Comparison of ENCODE assay signal across 8 cellular contexts in genomic region chr16:70851299-70851698, GRCh38. TPM values are rescaled to one million over a fixed set of nuclear protein-coding genes. Genes with fewer than 3 reads are reported as not detected.
DNase-seq lines count a peak whose midpoint lies in the region; ATAC-seq, FAIRE-seq and TF ChIP-seq lines count a peak whose summit lies in the region.
"Not testable (repeated sequence)": the region's sequence is repeated elsewhere in the genome, so short reads cannot be mapped to it uniquely, and the experiment has no call there.

No MANE protein-coding gene starts in this region.

- not testable (repeated sequence) for H2AFZ ChIP-seq in GM23248; PC-3 (ENCODE audit: low read length); K562 (ENCODE audit: low read depth, low read length)

- not testable (repeated sequence) for H3K27me3 ChIP-seq in GM23248 (replicated peaks; ENCODE audit: insufficient read depth); PC-3 (ENCODE audit: low read length); K562 (ENCODE audit: control insufficient read depth in 2 of 2, insufficient read depth in 2 of 2, low read length in 2 of 2)

- ATAC-seq in PC-3: peak; percentile 61
- not testable (repeated sequence) for ATAC-seq in K562

- not testable (repeated sequence) for H3K4me1 ChIP-seq in GM23248 (ENCODE audit: insufficient read depth); PC-3 (ENCODE audit: insufficient read depth, low read length); K562 (replicated peaks in 1 of 2; ENCODE audit: control insufficient read depth in 2 of 2, insufficient read depth in 2 of 2, low read length in 2 of 2)

- H4K20me1 ChIP-seq in GM23248 (ENCODE audit: insufficient read depth); PC-3 (ENCODE audit: low read length); K562 (replicated peaks; ENCODE audit: control insufficient read depth, insufficient read depth, low read length): not testable (repeated sequence)

- TF ChIP-seq POLR2A in K562 (conservative IDR thresholded peaks at IDR 0.05): not testable (repeated sequence)

- H3K9ac ChIP-seq in GM23248; PC-3 (ENCODE audit: low read length); K562 (ENCODE audit: insufficient read depth in 1 of 2, low read depth in 2 of 2, low read length in 2 of 2): not testable (repeated sequence)

- not testable (repeated sequence) for H3K79me2 ChIP-seq in GM23248 (ENCODE audit: insufficient read depth); PC-3 (ENCODE audit: low read length); K562 (ENCODE audit: control insufficient read depth, insufficient read depth, low read length)

- TF ChIP-seq RAD21 in K562 (CRISPR knock-in tag; conservative IDR thresholded peaks at IDR 0.05 in 1 of 2, IDR thresholded peaks at IDR 0.05 in 1 of 2): not testable (repeated sequence)

- POLR2A ChIA-PET in PC-3 (lab: Charles Lee; ENCODE audit: unreplicated experiment); K562 (lab: Yijun Ruan, JAX): not testable (repeated sequence)

- not testable (repeated sequence) for H3K36me3 ChIP-seq in GM23248 (ENCODE audit: low read depth); PC-3 (ENCODE audit: low read depth, low read length); K562 (ENCODE audit: control insufficient read depth, insufficient read depth, low read length)

- TF ChIP-seq CTCF in AG10803 (conservative IDR thresholded peaks at IDR 0.05; ENCODE audit: low read length); PC-3 (conservative IDR thresholded peaks at IDR 0.05; ENCODE audit: low read depth, low read length); K562 (IDR thresholded peaks at IDR 0.05 in 2 of 3, conservative IDR thresholded peaks at IDR 0.05 in 1 of 3; ENCODE audit: insufficient read depth in 2 of 3, low read depth in 1 of 3, low read length in 3 of 3); choroid plexus epithelial cell (conservative IDR thresholded peaks at IDR 0.05; ENCODE audit: low read depth, low read length); fibroblast of the aortic adventitia (IDR thresholded peaks at IDR 0.05; ENCODE audit: insufficient read depth, low read length): not testable (repeated sequence)

- in situ Hi-C loops in GM23248 (cut with MboI); K562 (cut with MboI): not testable (repeated sequence)

- H3K9me1 ChIP-seq in K562 (ENCODE audit: control insufficient read depth, insufficient read depth, low read length): not testable (repeated sequence)

- not testable (repeated sequence) for H3F3A ChIP-seq in GM23248 (ENCODE audit: insufficient read depth); PC-3 (ENCODE audit: low read length, unreplicated experiment)

- not testable (repeated sequence) for TF ChIP-seq EP300 in K562 (IDR thresholded peaks at IDR 0.05; ENCODE audit: low read length)

- DNase-seq in AG10803 (ENCODE audit: low read depth) (peak; percentile 0), GM23248 (peak; percentile 18), HT1080 (ENCODE audit: low read depth) (peak; percentile 41), PC-3 (peak; percentile 30), choroid plexus epithelial cell (ENCODE audit: low read depth) (peak; percentile 18), fibroblast of the aortic adventitia (ENCODE audit: low read depth) (peak; percentile 0), non-pigmented ciliary epithelial cell (ENCODE audit: low read depth) (peak; percentile 0)
- not testable (repeated sequence) for DNase-seq in K562 (ENCODE audit: extremely low read depth in 1 of 4, low spot score in 3 of 4)

- H3K9me3 ChIP-seq in GM23248 (ENCODE audit: low read depth); PC-3 (ENCODE audit: low read length); K562 (replicated peaks; ENCODE audit: control insufficient read depth, insufficient read depth, low read depth, low read length): not testable (repeated sequence)

- not testable (repeated sequence) for H3K4me3 ChIP-seq in AG10803 (ENCODE audit: low read length); GM23248; PC-3 (ENCODE audit: low read length); K562; choroid plexus epithelial cell (ENCODE audit: low read depth, low read length); fibroblast of the aortic adventitia (ENCODE audit: low read depth, low read length)

- WGBS in GM23248 (ENCODE audit: low coverage in 1 of 2, low lambda C conversion rate in 2 of 2, missing lambda C conversion rate in 2 of 2), 2 experiments: 18% methylated on average over 4 of the region's 4 CpGs
- 0% methylated on average over 4 of the region's 4 CpGs for WGBS in K562 (ENCODE audit: insufficient coverage, low coverage, missing lambda C conversion rate)

- BruUV-seq in PC-3 (replicated peaks; lab: Mats Ljungman, UMichigan); K562 (replicated peaks; lab: Mats Ljungman, UMichigan): not testable (repeated sequence)

- peak; percentile 68 for FAIRE-seq in K562 (lab: Jason Lieb, UNC)

- H3K9me2 ChIP-seq in GM23248 (ENCODE audit: insufficient read depth); PC-3 (replicated peaks; ENCODE audit: low read length): not testable (repeated sequence)

- H3K27ac ChIP-seq in GM23248; PC-3 (ENCODE audit: low read length); K562 (ENCODE audit: extremely low read depth, low read depth, low read length): not testable (repeated sequence)

- not testable (repeated sequence) for H3K4me2 ChIP-seq in GM23248 (ENCODE audit: unreplicated experiment); PC-3 (ENCODE audit: low read length); K562 (ENCODE audit: insufficient read depth, low read length)

- intact Hi-C loops in PC-3 (cut with micrococcal nuclease); K562 (cut with micrococcal nuclease): not testable (repeated sequence)

- CTCF ChIA-PET in PC-3 (lab: Charles Lee); K562 (lab: Yijun Ruan, JAX; ENCODE audit: low intra/inter-chr PET ratio): not testable (repeated sequence)

RNA-seq across cellular contexts. Expression of gene VAC14, which starts 50.3 kb away (rescaled TPM):
- total RNA-seq in GM23248 (2014; rRNA removed; shearing (Covaris generic)): 32.4 and 38.7 TPM in 2 replicates
- 25.8 and 27.1 TPM in 2 replicates for polyA plus RNA-seq in GM23248 (2016; fragmentation: Nextera tagmentation; extraction: Ambion mirVana)
- total RNA-seq in HT1080 (2014; rRNA removed; shearing (Covaris generic)): 70.7 and 103 TPM in 2 replicates
- 50.5 and 58.3 TPM in 2 replicates for polyA plus RNA-seq in HT1080 (2015; cell fraction: cytosol; rRNA removed)
- 42.9 and 48.6 TPM in 2 replicates for polyA plus RNA-seq in HT1080 (2015; cell fraction: nucleus; rRNA removed)
- 65.5 and 66.4 TPM in 2 replicates for total RNA-seq in PC-3 (2014; rRNA removed)
- total RNA-seq in K562 (2011; cell fraction: chromatin; rRNA removed; ENCODE audit: low replicate concordance): 45.2 and 136 TPM in 2 replicates
- 58.6 and 60.4 TPM in 2 replicates for total RNA-seq in K562 (2011; cell fraction: nucleolus; rRNA removed)
- 39.1 and 43.8 TPM in 2 replicates for total RNA-seq in K562 (2011; cell fraction: nucleoplasm; rRNA removed)
- 38.4 and 47.2 TPM in 2 replicates for total RNA-seq in K562 (2014; rRNA removed)
- 8.6 and 12.0 TPM in 2 replicates for total RNA-seq in K562 (2014; rRNA removed; fragmentation: Illumina TruSeq; extraction: Trizol)
- total RNA-seq in K562 (2015; rRNA removed; fragmentation: Illumina TruSeq; extraction: Trizol): 26.6 and 29.4 TPM in 2 replicates
- 36.7 and 41.6 TPM in 2 replicates for total RNA-seq in K562 (2021)
- 13.8 and 26.1 TPM in 2 replicates for polyA plus RNA-seq in K562 (2011; rRNA removed)
- polyA plus RNA-seq in K562 (2011; cell fraction: cytosol; rRNA removed): 19.2 and 38.0 TPM in 2 replicates
- 25.6 and 51.5 TPM in 2 replicates for polyA plus RNA-seq in K562 (2011; cell fraction: nucleus; rRNA removed)
- polyA plus RNA-seq in K562 (2012): 39.3 and 41.6 TPM in 2 replicates
- polyA plus RNA-seq in K562 (2014; fragmentation: Illumina TruSeq; extraction: Trizol): 33.6 and 42.1 TPM in 2 replicates
- polyA plus RNA-seq in K562 (2014; fragmentation: Nextera tagmentation; extraction: Ambion mirVana): 1 to 10 TPM; 1.3 to 3.3 TPM
- 27.0 and 31.3 TPM in 2 replicates for polyA plus RNA-seq in K562 (2014; rRNA removed)
- polyA minus RNA-seq in K562 (2011; rRNA and poly(A)+ RNA removed): 17.6 and 24.3 TPM in 2 replicates
- polyA minus RNA-seq in K562 (2011; cell fraction: cytosol; rRNA and poly(A)+ RNA removed): 27.8 and 38.5 TPM in 2 replicates
- polyA minus RNA-seq in K562 (2011; cell fraction: nucleus; rRNA and poly(A)+ RNA removed): 21.9 and 23.3 TPM in 2 replicates
- total RNA-seq in fibroblast of the aortic adventitia (ENCODE audit: low replicate concordance): 29.7 and 30.8 TPM in 2 replicates
